21 cellular contexts compared by ENCODE assay signal in genomic region chr18:76978616-76979015, GRCh38.
DNase-seq lines count a peak whose midpoint lies in the region; ATAC-seq and TF ChIP-seq lines count a peak whose summit lies in the region.
"Had no signal": no experiment of that assay in that cellular context is flagged by ENCODE, and none has a peak within 500 bp of the region (broad histone marks: within the 10 kb centered on the region; RNA-seq: fewer than 3 reads in every experiment).

No MANE protein-coding gene starts in this region.

- H3K9me3 ChIP-seq in SU-DHL-6 (ENCODE audit: insufficient read depth, low read length) = no peaks in the 10 kb centered on the region
- H3K9me3 ChIP-seq: adrenal gland, upper lobe of right lung had no signal

- H3K27ac Mint-ChIP-seq in endothelial cell (ENCODE audit: unreplicated experiment) (peak overlapping the region; percentile 50), neural crest cell (ENCODE audit: unreplicated experiment) (peak overlapping the region; percentile 64), immature natural killer cell (peak overlapping the region in 1 of 6 donors; percentile 53)
- H3K27ac Mint-ChIP-seq in effector memory CD8-positive, alpha-beta T cell = peak overlapping the region in 1 of 2 donors; percentile 7
- H3K27ac Mint-ChIP-seq: activated naive CD4-positive, alpha-beta T cell treated with anti-CD3 and anti-CD28 coated beads for 36 hours; activated T-cell treated with anti-CD3 and anti-CD28 coated beads, Interleukin-2, amount 50 U/mL, for 72 hours had no signal

- H3K9me2 ChIP-seq in SU-DHL-6 (replicated peaks; ENCODE audit: insufficient read depth, low read length) = no peaks in the 10 kb centered on the region

- H3K36me3 ChIP-seq in SU-DHL-6 (ENCODE audit: low read length) = no peaks in the 10 kb centered on the region
- H3K36me3 ChIP-seq: adrenal gland, brain microvascular endothelial cell, upper lobe of right lung had no signal

- peaks cover 56% of the 10 kb centered on the region for H3F3A ChIP-seq in SU-DHL-6 (ENCODE audit: insufficient read depth)

- H3K4me3 ChIP-seq in SU-DHL-6 (ENCODE audit: insufficient read depth, low read length, poor library complexity, severe bottlenecking) = peak overlapping the region; percentile 38
- H3K4me3 ChIP-seq: adrenal gland, skin epidermis, upper lobe of right lung had no signal

- H3K27me3 ChIP-seq in SU-DHL-6 (ENCODE audit: low read length) = no peaks in the 10 kb centered on the region
- H3K27me3 ChIP-seq: adrenal gland, brain microvascular endothelial cell, upper lobe of right lung had no signal

- H4K20me1 ChIP-seq in SU-DHL-6 (ENCODE audit: low read depth, low read length) = no peaks in the 10 kb centered on the region

- H3K9ac ChIP-seq in SU-DHL-6 (ENCODE audit: low read length) = no peak overlapping the region

- H3K27me3 Mint-ChIP-seq in endothelial cell (ENCODE audit: unreplicated experiment) (peaks cover 1% of the 10 kb centered on the region), neural crest cell (ENCODE audit: low read depth) (no peaks in the 10 kb centered on the region), immature natural killer cell (ENCODE audit: low read depth in 3 of 3) (peaks cover 4 to 16% (median 6%) of the 10 kb centered on the region in 3 donors)
- H3K27me3 Mint-ChIP-seq in effector memory CD8-positive, alpha-beta T cell = no peaks in the 10 kb centered on the region
- H3K27me3 Mint-ChIP-seq: CD4-positive, CD25-positive, alpha-beta regulatory T cell; T-helper 17 cell had no signal

- H3K36me3 Mint-ChIP-seq in endothelial cell (ENCODE audit: low read depth, unreplicated experiment) = peaks cover 13% of the 10 kb centered on the region
- no peaks in the 10 kb centered on the region for H3K36me3 Mint-ChIP-seq in neural crest cell (ENCODE audit: low read depth)
- H3K36me3 Mint-ChIP-seq in immature natural killer cell = peaks cover 10 to 19% (median 14%) of the 10 kb centered on the region in 3 donors
- H3K36me3 Mint-ChIP-seq in effector memory CD8-positive, alpha-beta T cell (ENCODE audit: insufficient read depth) = peaks cover 9% of the 10 kb centered on the region

- peak overlapping the region; percentile 94 for H3K27ac ChIP-seq in SU-DHL-6 (ENCODE audit: low read depth, low read length)
- H3K27ac ChIP-seq: adrenal gland, brain microvascular endothelial cell, skin epidermis, upper lobe of right lung had no signal

- H3K4me3 Mint-ChIP-seq in endothelial cell (ENCODE audit: unreplicated experiment) (no peak overlapping the region), neural crest cell (no peak overlapping the region), immature natural killer cell (no peak overlapping the region)
- H3K4me3 Mint-ChIP-seq in effector memory CD8-positive, alpha-beta T cell = no peak overlapping the region
- H3K4me3 Mint-ChIP-seq: activated naive CD4-positive, alpha-beta T cell treated with anti-CD3 and anti-CD28 coated beads for 36 hours; activated T-cell treated with anti-CD3 and anti-CD28 coated beads, Interleukin-2, amount 50 U/mL, for 72 hours; CD4-positive, CD25-positive, alpha-beta regulatory T cell; T-helper 17 cell had no signal

- TF ChIP-seq CTCF in SU-DHL-6 (IDR thresholded peaks at IDR 0.05; ENCODE audit: insufficient read depth, low read length, poor library complexity, severe bottlenecking) (no peak), endothelial cell (IDR thresholded peaks at IDR 0.05; ENCODE audit: unreplicated experiment) (no peak), neural crest cell (conservative IDR thresholded peaks at IDR 0.05) (no peak)

- no peak overlapping the region for H2AFZ ChIP-seq in SU-DHL-6 (ENCODE audit: low read depth, low read length, severe bottlenecking)

- peak overlapping the region; percentile 63 for H3K4me2 ChIP-seq in SU-DHL-6 (ENCODE audit: low read depth, low read length, poor library complexity, severe bottlenecking)

- no peaks in the 10 kb centered on the region for H3K79me2 ChIP-seq in SU-DHL-6 (ENCODE audit: insufficient read depth, low read length)

- DNase-seq in endothelial cell (ENCODE audit: low spot score) (no peak), neural crest cell (ENCODE audit: low read depth, low spot score) (no peak), immature natural killer cell (no peak), NCI-H226 (no peak)
- DNase-seq in effector memory CD8-positive, alpha-beta T cell = no peak
- DNase-seq: activated naive CD4-positive, alpha-beta T cell treated with anti-CD3 and anti-CD28 coated beads for 36 hours; activated T-cell treated with anti-CD3 and anti-CD28 coated beads, Interleukin-2, amount 50 U/mL, for 72 hours; brain microvascular endothelial cell; CD4-positive, CD25-positive, alpha-beta regulatory T cell; HCEC 1CT; kidney glomerular epithelial cell; NCI-H1417 treated with DMSO at 0.1 percent for 48 hours; NCI-H2081 treated with DMSO at 0.1 percent for 48 hours; occipital lobe; OCI-M1; T-helper 17 cell had no signal

- H3K9me3 Mint-ChIP-seq in endothelial cell (ENCODE audit: unreplicated experiment) (no peaks in the 10 kb centered on the region), neural crest cell (no peaks in the 10 kb centered on the region), immature natural killer cell (no peaks in the 10 kb centered on the region)
- H3K9me3 Mint-ChIP-seq in effector memory CD8-positive, alpha-beta T cell = no peaks in the 10 kb centered on the region
- H3K9me3 Mint-ChIP-seq: activated naive CD4-positive, alpha-beta T cell treated with anti-CD3 and anti-CD28 coated beads for 36 hours; activated T-cell treated with anti-CD3 and anti-CD28 coated beads, Interleukin-2, amount 50 U/mL, for 72 hours; CD4-positive, CD25-positive, alpha-beta regulatory T cell had no signal

- ATAC-seq in HG02938 (IDR thresholded peaks at IDR 0.05; ENCODE audit: unreplicated experiment) = no peak
- no peak for ATAC-seq in effector memory CD8-positive, alpha-beta T cell (replicated peaks)
- ATAC-seq: activated T-cell treated with anti-CD3 and anti-CD28 coated beads, Interleukin-2, amount 50 U/mL, for 72 hours; T-helper 17 cell; upper lobe of right lung had no signal

- H3K4me1 Mint-ChIP-seq in endothelial cell (ENCODE audit: unreplicated experiment) = peaks cover 12% of the 10 kb centered on the region
- peaks cover 24% of the 10 kb centered on the region for H3K4me1 Mint-ChIP-seq in neural crest cell
- peaks cover 7 to 8% of the 10 kb centered on the region in 2 donors for H3K4me1 Mint-ChIP-seq in immature natural killer cell
- H3K4me1 Mint-ChIP-seq in effector memory CD8-positive, alpha-beta T cell (ENCODE audit: low read depth in 2 of 2) = peaks cover 5% of the 10 kb centered on the region in 2 donors
